14 cellular contexts compared by ENCODE assay signal in the genomic region with DNA sequence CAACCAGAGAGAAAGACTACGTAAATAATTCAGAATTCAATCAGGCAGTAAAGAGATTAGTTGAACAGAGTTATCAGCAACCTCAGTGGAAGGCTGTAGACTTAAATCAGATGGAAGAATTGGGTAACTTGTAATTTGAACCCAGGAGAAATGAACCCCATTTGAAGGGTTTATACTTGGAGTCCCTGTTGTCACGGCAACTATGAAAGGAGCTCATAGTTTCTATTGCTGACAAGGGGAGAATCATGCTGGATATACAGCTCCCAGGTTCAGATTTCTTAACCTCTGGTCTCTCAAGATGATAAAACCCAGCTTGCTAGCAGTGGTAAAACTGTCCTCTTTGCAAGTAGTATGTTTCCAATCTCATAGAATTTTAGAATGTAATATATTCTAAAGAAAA. TPM values are rescaled to one million over a fixed set of nuclear protein-coding genes. Genes with fewer than 3 reads are reported as not detected.
A peak's percentile ranks its signal among the peaks of the same experiment; 100 is the strongest.
DNase-seq lines count a peak whose midpoint lies in the region; ATAC-seq and TF ChIP-seq lines count a peak whose summit lies in the region.
"Had no signal": no experiment of that assay in that cellular context is flagged by ENCODE, and none has a peak within 500 bp of the region (broad histone marks: within the 10 kb centered on the region; RNA-seq: fewer than 3 reads in every experiment).

No MANE protein-coding gene starts in this region.

- H3K27me3 ChIP-seq in IMR-90 (ENCODE audit: control insufficient read depth, insufficient read depth, low read length) (no peaks in the 10 kb centered on the region; the same call in 1 of the 2 replicates), mesendoderm (ENCODE audit: insufficient read depth, low read length, poor library complexity) (no peaks in the 10 kb centered on the region)

- no peak for TF ChIP-seq POLR2A in IMR-90 (IDR thresholded peaks at IDR 0.05; ENCODE audit: low read depth, low read length)

- in situ Hi-C loops in IMR-90 (cut with MboI; ENCODE audit: low sequenced_read_pairs) = no loop called here

- TF ChIP-seq CTCF in IMR-90 (conservative IDR thresholded peaks at IDR 0.05; ENCODE audit: low read depth, low read length) (no peak), GM10266 (IDR thresholded peaks at IDR 0.05; ENCODE audit: control insufficient read depth, insufficient read depth, low read depth, missing control alignments) (no peak)

- H4K20me1 ChIP-seq in IMR-90 (ENCODE audit: insufficient read depth, low read length) = no peaks in the 10 kb centered on the region

- H3K79me1 ChIP-seq in IMR-90 (ENCODE audit: low read depth in 1 of 2, low read length in 2 of 2) = no peaks in the 10 kb centered on the region
- H3K79me1 ChIP-seq in mesendoderm (ENCODE audit: low read length) = no peaks in the 10 kb centered on the region

- CTCF ChIA-PET in IMR-90 (lab: Yijun Ruan, JAX) = no interaction called here

- H3K18ac ChIP-seq in IMR-90 (ENCODE audit: low read depth, low read length) (no peak overlapping the region), mesendoderm (ENCODE audit: low read length) (no peak overlapping the region)

- no peak overlapping the region for H2BK20ac ChIP-seq in IMR-90 (ENCODE audit: low read depth, low read length)

- dilution Hi-C loops in IMR-90 (cut with HindIII; ENCODE audit: low sequenced_read_pairs, unreplicated experiment) = no loop called here

- H4K5ac ChIP-seq in IMR-90 (ENCODE audit: low read depth, low read length) = no peak overlapping the region
- H4K5ac ChIP-seq in mesendoderm (ENCODE audit: low read length) = no peak overlapping the region

- H3K4me3 ChIP-seq in IMR-90 (ENCODE audit: insufficient read depth, low read depth, low read length) = no peak overlapping the region
- no peak overlapping the region for H3K4me3 ChIP-seq in mesendoderm (ENCODE audit: low read length)
- H3K4me3 ChIP-seq: HAP-1 had no signal

- TF ChIP-seq RAD21 in IMR-90 (IDR thresholded peaks at IDR 0.05; ENCODE audit: low read length) = no peak

- H3K4ac ChIP-seq in IMR-90 (ENCODE audit: low read depth, low read length) = no peak overlapping the region
- no peak overlapping the region for H3K4ac ChIP-seq in mesendoderm (ENCODE audit: low read depth, low read length)

- H3K56ac ChIP-seq in IMR-90 (ENCODE audit: extremely low read depth, insufficient read depth, low read length) = no peak overlapping the region
- H3K56ac ChIP-seq in mesendoderm (ENCODE audit: low read length) = no peak overlapping the region

- BruUV-seq in IMR-90 (replicated peaks; lab: Mats Ljungman, UMichigan) = no TSS peak

- DNase-seq in DMS79 (lab: John Stamatoyannopoulos, UW) (peak; percentile 32), IMR-90 (peak; percentile 7), amniotic epithelial cell (ENCODE audit: low read depth) (peak; percentile 29), mesendoderm (peak; percentile 15), GM10266 (ENCODE audit: extremely low spot score) (no peak), glomerular visceral epithelial cell (ENCODE audit: extremely low spot score) (no peak)
- DNase-seq: Caco-2, NCI-H2107, NCI-H446, NCI-H82 had no signal

- H2AK9ac ChIP-seq in IMR-90 (replicated peaks; ENCODE audit: low read depth, low read length, poor library complexity) = no peak overlapping the region

- H4K91ac ChIP-seq in IMR-90 (ENCODE audit: insufficient read depth, low read depth, low read length) = no peak overlapping the region

- ATAC-seq in IMR-90 (ENCODE audit: low read depth) = peak; percentile 48
- no peak for ATAC-seq in GM21526 (IDR thresholded peaks at IDR 0.05; ENCODE audit: low FRiP score, unreplicated experiment)
- ATAC-seq in GM18517 (IDR thresholded peaks at IDR 0.05; ENCODE audit: unreplicated experiment) = no peak

- H3K36me3 ChIP-seq in IMR-90 (ENCODE audit: control insufficient read depth, insufficient read depth, low read length) (no peaks in the 10 kb centered on the region), mesendoderm (ENCODE audit: control insufficient read depth, insufficient read depth, low read length) (no peaks in the 10 kb centered on the region)
- H3K36me3 ChIP-seq: HAP-1 had no signal

- POLR2A ChIA-PET in IMR-90 (lab: Charles Lee; ENCODE audit: unreplicated experiment) = interaction anchor here (0.6 kb wide), 1 partner anchor 74 kb away, joined by 3 read pairs; no protein-coding TSS in a partner anchor

- H2AFZ ChIP-seq in IMR-90 (replicated peaks; ENCODE audit: low read length, poor library complexity) = no peak overlapping the region

- H3K4me1 ChIP-seq in IMR-90 (ENCODE audit: control insufficient read depth, insufficient read depth, low read length) (no peaks in the 10 kb centered on the region), mesendoderm (ENCODE audit: control insufficient read depth, low read depth, low read length) (no peaks in the 10 kb centered on the region)
- H3K4me1 ChIP-seq: HAP-1 had no signal

- no peak overlapping the region for H3K23ac ChIP-seq in IMR-90 (ENCODE audit: low read depth, low read length)
- no peak overlapping the region for H3K23ac ChIP-seq in mesendoderm (ENCODE audit: low read length)

- no CpG with 5 or more reads among the region's 2 CpGs for WGBS in IMR-90 (ENCODE audit: extremely low coverage in 2 of 2, insufficient read length in 1 of 2), 2 experiments
- whole genome bisulfite sequencing in mesendoderm (ENCODE audit: extremely low coverage, insufficient coverage, low lambda C conversion rate) = no CpG with 5 or more reads among the region's 2 CpGs

- no peak overlapping the region for H2BK15ac ChIP-seq in IMR-90 (ENCODE audit: low read depth, low read length)
- H2BK15ac ChIP-seq in mesendoderm (replicated peaks; ENCODE audit: low read depth) = no peak overlapping the region

- H2AK5ac ChIP-seq in IMR-90 (ENCODE audit: low read depth, low read length) = no peak overlapping the region
- H2AK5ac ChIP-seq in mesendoderm (ENCODE audit: low read length) = no peak overlapping the region

- H4K8ac ChIP-seq in IMR-90 (ENCODE audit: low read depth in 2 of 2, low read length in 2 of 2) (no peak overlapping the region), mesendoderm (ENCODE audit: low read depth, low read length) (no peak overlapping the region)

- no peak overlapping the region for H3K27ac ChIP-seq in IMR-90 (ENCODE audit: insufficient read depth, low read length)
- no peak overlapping the region for H3K27ac ChIP-seq in mesendoderm (ENCODE audit: low read depth, low read length)

- H2BK120ac ChIP-seq in IMR-90 (ENCODE audit: low read depth, low read length) (no peak overlapping the region), mesendoderm (ENCODE audit: low read depth, low read length) (no peak overlapping the region)

- H3K9ac ChIP-seq in IMR-90 (ENCODE audit: low read depth, low read length) (no peak overlapping the region), mesendoderm (ENCODE audit: low read length) (no peak overlapping the region)

- H3K4me2 ChIP-seq in IMR-90 (ENCODE audit: low read depth, low read length) = no peak overlapping the region
- H3K4me2 ChIP-seq in mesendoderm (ENCODE audit: low read length) = no peak overlapping the region

- no peak overlapping the region for H3K14ac ChIP-seq in IMR-90 (replicated peaks; ENCODE audit: low read depth, low read length)

- H3K79me2 ChIP-seq in mesendoderm (ENCODE audit: control insufficient read depth, insufficient read depth, low read length) = no peaks in the 10 kb centered on the region

- H2BK5ac ChIP-seq in IMR-90 (ENCODE audit: low read depth, low read length, poor library complexity, severe bottlenecking) = no peak overlapping the region
- H2BK5ac ChIP-seq in mesendoderm (ENCODE audit: low read length) = no peak overlapping the region

- H3K9me1 ChIP-seq in IMR-90 (ENCODE audit: insufficient read depth, low read length) = no peaks in the 10 kb centered on the region

- intact Hi-C loops in IMR-90 (cut with micrococcal nuclease) = no loop called here

- H3K9me3 ChIP-seq in IMR-90 (ENCODE audit: control insufficient read depth, insufficient read depth, low read length) = no peaks in the 10 kb centered on the region
- H3K9me3 ChIP-seq: Caco-2, HAP-1 had no signal

TF ChIP-seq in IMR-90, 13 proteins besides CTCF, POLR2A, EP300 and RAD21:
- TF ChIP-seq MXI1 (IDR thresholded peaks at IDR 0.05; ENCODE audit: borderline replicate concordance, low read depth, low read length) (no peak), RFX5 (IDR thresholded peaks at IDR 0.05; ENCODE audit: low read depth, low read length) (no peak), BHLHE40 (IDR thresholded peaks at IDR 0.05; ENCODE audit: low read depth, low read length) (no peak), NFE2L2 (IDR thresholded peaks at IDR 0.05; ENCODE audit: low read depth, low read length) (no peak), RCOR1 (IDR thresholded peaks at IDR 0.05; ENCODE audit: insufficient replicate concordance, low read length) (no peak), FOS (IDR thresholded peaks at IDR 0.05; ENCODE audit: low read depth, low read length) (no peak), MAFK (IDR thresholded peaks at IDR 0.05; ENCODE audit: low read depth, low read length) (no peak), CEBPB (IDR thresholded peaks at IDR 0.05; ENCODE audit: low read depth, low read length) (no peak), SMC3 (IDR thresholded peaks at IDR 0.05; ENCODE audit: low read depth, low read length) (no peak), CHD1 (IDR thresholded peaks at IDR 0.05; ENCODE audit: low read depth, low read length) (no peak), MAZ (IDR thresholded peaks at IDR 0.05; ENCODE audit: borderline replicate concordance, low read depth, low read length) (no peak)
- TF ChIP-seq, protein P1, sequence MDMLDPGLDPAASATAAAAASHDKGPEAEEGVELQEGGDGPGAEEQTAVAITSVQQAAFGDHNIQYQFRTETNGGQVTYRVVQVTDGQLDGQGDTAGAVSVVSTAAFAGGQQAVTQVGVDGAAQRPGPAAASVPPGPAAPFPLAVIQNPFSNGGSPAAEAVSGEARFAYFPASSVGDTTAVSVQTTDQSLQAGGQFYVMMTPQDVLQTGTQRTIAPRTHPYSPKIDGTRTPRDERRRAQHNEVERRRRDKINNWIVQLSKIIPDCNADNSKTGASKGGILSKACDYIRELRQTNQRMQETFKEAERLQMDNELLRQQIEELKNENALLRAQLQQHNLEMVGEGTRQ (IDR thresholded peaks at IDR 0.05; ENCODE audit: low read depth, low read length) = no peak

RNA-seq across cellular contexts. Expression of a gene that starts 54.4 kb away (rescaled TPM):
- 2.8 and 3.4 TPM in 2 replicates for total RNA-seq in IMR-90 (2012; rRNA removed)
- 3.6 and 4.2 TPM in 2 replicates for polyA plus RNA-seq in IMR-90 (2012; rRNA removed)
- polyA plus RNA-seq in IMR-90 (2012; cell fraction: cytosol; rRNA removed) = 2.7 and 4.8 TPM in 2 replicates
- 1.5 and 3.2 TPM in 2 replicates for polyA plus RNA-seq in IMR-90 (2012; cell fraction: nucleus; rRNA removed; ENCODE audit: low replicate concordance)
- 7.8 TPM for polyA plus RNA-seq in mesendoderm (2013, experiment 1 of 2)
- 8.5 TPM for polyA plus RNA-seq in mesendoderm (2013, experiment 2 of 2)
- total RNA-seq: A673 had no signal

Comparison
In these comparisons a context has a peak if more than half of its experiments do, and no peak if none do; other contexts are left out.
1. DNase-seq: peak in DMS79 (single experiment), IMR-90 (single experiment), amniotic epithelial cell (single experiment) and mesendoderm (single experiment); none in GM10266 (single experiment) and glomerular visceral epithelial cell (single experiment).